9 cellular contexts compared by ENCODE assay signal in genomic region chr2:101831351-101831865, GRCh38.
DNase-seq lines count a peak whose midpoint lies in the region; ATAC-seq and TF ChIP-seq lines count a peak whose summit lies in the region.
"Had no signal": no experiment of that assay in that cellular context is flagged by ENCODE, and none has a peak within 500 bp of the region (broad histone marks: within the 10 kb centered on the region; RNA-seq: fewer than 3 reads in every experiment).

No MANE protein-coding gene starts in this region.

- POLR2A ChIA-PET in CD4-positive, alpha-beta T cell (lab: Charles Lee): interaction anchor here (0.6 to 2.5 kb wide), 7 partner anchors 8 to 474 kb away, joined by 3 to 24 read pairs (median 4); no protein-coding TSS in a partner anchor
- POLR2A ChIA-PET in RWPE1 (lab: Yijun Ruan, JAX; ENCODE audit: low non-redundant PET): no interaction called here

- H3K27me3 Mint-ChIP-seq in CD4-positive, alpha-beta T cell: no peaks in the 10 kb centered on the region
- H3K27me3 Mint-ChIP-seq: dendritic cell treated with granulocyte-macrophage colony-stimulating factor and Interleukin-4, amounts not matched to agents 40 ng/mL and 50 ng/mL, for 4 days had no signal

- H3K9me3 ChIP-seq in CD4-positive, alpha-beta T cell (ENCODE audit: control insufficient read depth, low read length): no peaks in the 10 kb centered on the region
- no peaks in the 10 kb centered on the region for H3K9me3 ChIP-seq in thyroid gland

- no peak for TF ChIP-seq POLR2A in thyroid gland (IDR thresholded peaks at IDR 0.05)

- H3K4me3 ChIP-seq in thyroid gland (replicated peaks in 1 of 3): no peak overlapping the region

- peak overlapping the region; percentile 44 for H3K27ac Mint-ChIP-seq in CD4-positive, alpha-beta T cell
- H3K27ac Mint-ChIP-seq: dendritic cell treated with granulocyte-macrophage colony-stimulating factor and Interleukin-4, amounts not matched to agents 40 ng/mL and 50 ng/mL, for 4 days had no signal

- CTCF ChIA-PET in CD4-positive, alpha-beta T cell (lab: Charles Lee): interaction anchor here (0.6 to 2.5 kb wide), 20 partner anchors 9 to 822 kb away, joined by 3 to 19 read pairs (median 3); partner anchors contain the start of genes MAP4K4 and RFX8
- CTCF ChIA-PET in RWPE1 (lab: Yijun Ruan, JAX): interaction anchor here (0.5 to 1.7 kb wide), 24 partner anchors 10 to 1084 kb away, joined by 3 to 10 read pairs (median 4); partner anchors contain the start of gene MAP4K4

- peak overlapping the region; percentile 40 for H3K4me3 Mint-ChIP-seq in CD4-positive, alpha-beta T cell
- H3K4me3 Mint-ChIP-seq: dendritic cell treated with granulocyte-macrophage colony-stimulating factor and Interleukin-4, amounts not matched to agents 40 ng/mL and 50 ng/mL, for 4 days had no signal

- 64 to 68% methylated on average over 5 of the region's 5 CpGs for WGBS in thyroid gland, 2 donors

- peaks cover 86% of the 10 kb centered on the region for H3K36me3 Mint-ChIP-seq in CD4-positive, alpha-beta T cell (ENCODE audit: low read depth)

- H3K9me3 Mint-ChIP-seq in CD4-positive, alpha-beta T cell: no peaks in the 10 kb centered on the region

- DNase-seq in CD4-positive, alpha-beta T cell: peak; percentile 40 to 62 (median 49)
- DNase-seq in RWPE1 (ENCODE audit: low spot score): peak; percentile 49
- peak; percentile 40 for DNase-seq in activated T-helper 9 cell treated with anti-CD3 and anti-CD28 coated beads, Interleukin-2, amount 50 U/mL, for 16 hours (ENCODE audit: low read depth)
- peak in 1 of 2 donors; percentile 42 for DNase-seq in foreskin keratinocyte
- DNase-seq in occipital lobe (lab: John Stamatoyannopoulos, UW): peak; percentile 76
- DNase-seq in thyroid gland: peak; percentile 74 to 76

- TF ChIP-seq CTCF in CD4-positive, alpha-beta T cell (IDR thresholded peaks at IDR 0.05): peak; percentile 59
- TF ChIP-seq CTCF in RWPE1 (conservative IDR thresholded peaks at IDR 0.05; ENCODE audit: low read depth) (peak; percentile 76), foreskin keratinocyte (conservative IDR thresholded peaks at IDR 0.05) (peak; percentile 75), thyroid gland (IDR thresholded peaks at IDR 0.05) (peak; percentile 22 to 75 (median 62))

- ATAC-seq in CD4-positive, alpha-beta T cell (ENCODE audit: poor library complexity): peak; percentile 62
- ATAC-seq in GM19324 (IDR thresholded peaks at IDR 0.05; ENCODE audit: low FRiP score, unreplicated experiment) (peak; percentile 75), HG03571 (IDR thresholded peaks at IDR 0.05; ENCODE audit: unreplicated experiment) (peak; percentile 62), foreskin keratinocyte (peak; percentile 49)

- H3K36me3 ChIP-seq in thyroid gland: no peaks in the 10 kb centered on the region

- peaks cover 53% of the 10 kb centered on the region for H3K4me1 Mint-ChIP-seq in CD4-positive, alpha-beta T cell (ENCODE audit: low read depth)

- no peak overlapping the region for H3K27ac ChIP-seq in CD4-positive, alpha-beta T cell (ENCODE audit: low read depth, low read length)
- H3K27ac ChIP-seq in RWPE1 (peak overlapping the region; percentile 34), foreskin keratinocyte (peak overlapping the region; percentile 42), thyroid gland (peak overlapping the region in 2 of 3 donors; percentile 48 to 72)

- peaks cover 29% of the 10 kb centered on the region for H3K4me1 ChIP-seq in foreskin keratinocyte
- peaks cover 3 to 12% of the 10 kb centered on the region in 2 donors for H3K4me1 ChIP-seq in thyroid gland

- intact Hi-C loops in CD4-positive, alpha-beta T cell (cut with DNase I, micrococcal nuclease): loop anchor here (1.0 kb wide), 1 partner anchor 412 kb away; no protein-coding TSS in a partner anchor
- intact Hi-C loops in thyroid gland (cut with DNase I): loop anchor here (5.0 to 10.0 kb wide), 2 partner anchors 137 to 414 kb away; partner anchors contain the start of gene MAP4K4

- no peaks in the 10 kb centered on the region for H3K27me3 ChIP-seq in CD4-positive, alpha-beta T cell (ENCODE audit: control insufficient read depth, insufficient read depth, low read length)
- no peaks in the 10 kb centered on the region for H3K27me3 ChIP-seq in foreskin keratinocyte
- no peaks in the 10 kb centered on the region for H3K27me3 ChIP-seq in thyroid gland
